Comparison of ENCODE assay signal across 1 cellular context in the genomic region with DNA sequence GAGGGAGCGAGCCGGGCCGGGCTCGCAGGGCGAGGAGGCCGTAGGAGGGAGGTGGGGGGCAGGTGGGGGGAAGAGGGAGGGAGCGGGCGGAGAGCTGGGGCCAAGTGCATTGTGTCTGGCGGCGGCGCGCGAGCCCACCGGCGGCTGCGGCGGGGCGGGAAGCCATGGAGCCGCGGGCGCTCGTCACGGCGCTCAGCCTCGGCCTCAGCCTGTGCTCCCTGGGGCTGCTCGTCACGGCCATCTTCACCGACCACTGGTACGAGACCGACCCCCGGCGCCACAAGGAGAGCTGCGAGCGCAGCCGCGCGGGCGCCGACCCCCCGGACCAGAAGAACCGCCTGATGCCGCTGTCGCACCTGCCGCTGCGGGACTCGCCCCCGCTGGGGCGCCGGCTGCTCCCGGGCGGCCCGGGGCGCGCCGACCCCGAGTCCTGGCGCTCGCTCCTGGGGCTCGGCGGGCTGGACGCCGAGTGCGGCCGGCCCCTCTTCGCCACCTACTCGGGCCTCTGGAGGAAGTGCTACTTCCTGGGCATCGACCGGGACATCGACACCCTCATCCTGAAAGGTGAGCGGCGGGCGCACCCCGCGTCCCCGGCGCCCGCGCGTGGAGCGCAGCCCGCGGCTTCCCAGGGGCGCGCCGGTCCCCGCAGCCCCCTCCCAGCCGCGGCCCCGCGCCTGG.
TF ChIP-seq lines count a peak whose summit lies in the region.

A gene (plus strand): TSS at position 107 of the 678 bp plus-strand sequence. CDS start 58 bp downstream, at position 165.

TF ChIP-seq in liver, 16 proteins besides CTCF, POLR2A, EP300 and RAD21 (continued from another document):
- TF ChIP-seq, protein P1, sequence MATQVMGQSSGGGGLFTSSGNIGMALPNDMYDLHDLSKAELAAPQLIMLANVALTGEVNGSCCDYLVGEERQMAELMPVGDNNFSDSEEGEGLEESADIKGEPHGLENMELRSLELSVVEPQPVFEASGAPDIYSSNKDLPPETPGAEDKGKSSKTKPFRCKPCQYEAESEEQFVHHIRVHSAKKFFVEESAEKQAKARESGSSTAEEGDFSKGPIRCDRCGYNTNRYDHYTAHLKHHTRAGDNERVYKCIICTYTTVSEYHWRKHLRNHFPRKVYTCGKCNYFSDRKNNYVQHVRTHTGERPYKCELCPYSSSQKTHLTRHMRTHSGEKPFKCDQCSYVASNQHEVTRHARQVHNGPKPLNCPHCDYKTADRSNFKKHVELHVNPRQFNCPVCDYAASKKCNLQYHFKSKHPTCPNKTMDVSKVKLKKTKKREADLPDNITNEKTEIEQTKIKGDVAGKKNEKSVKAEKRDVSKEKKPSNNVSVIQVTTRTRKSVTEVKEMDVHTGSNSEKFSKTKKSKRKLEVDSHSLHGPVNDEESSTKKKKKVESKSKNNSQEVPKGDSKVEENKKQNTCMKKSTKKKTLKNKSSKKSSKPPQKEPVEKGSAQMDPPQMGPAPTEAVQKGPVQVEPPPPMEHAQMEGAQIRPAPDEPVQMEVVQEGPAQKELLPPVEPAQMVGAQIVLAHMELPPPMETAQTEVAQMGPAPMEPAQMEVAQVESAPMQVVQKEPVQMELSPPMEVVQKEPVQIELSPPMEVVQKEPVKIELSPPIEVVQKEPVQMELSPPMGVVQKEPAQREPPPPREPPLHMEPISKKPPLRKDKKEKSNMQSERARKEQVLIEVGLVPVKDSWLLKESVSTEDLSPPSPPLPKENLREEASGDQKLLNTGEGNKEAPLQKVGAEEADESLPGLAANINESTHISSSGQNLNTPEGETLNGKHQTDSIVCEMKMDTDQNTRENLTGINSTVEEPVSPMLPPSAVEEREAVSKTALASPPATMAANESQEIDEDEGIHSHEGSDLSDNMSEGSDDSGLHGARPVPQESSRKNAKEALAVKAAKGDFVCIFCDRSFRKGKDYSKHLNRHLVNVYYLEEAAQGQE (IDR thresholded peaks at IDR 0.05): no peak
